Comparison of ENCODE assay signal across 9 cellular contexts in genomic region chr19:12940897-12941296, GRCh38. TPM values are rescaled to one million over a fixed set of nuclear protein-coding genes. Genes with fewer than 3 reads are reported as not detected.
DNase-seq lines count a peak whose midpoint lies in the region; ATAC-seq and TF ChIP-seq lines count a peak whose summit lies in the region.
"Had no signal": no experiment of that assay in that cellular context is flagged by ENCODE, and none has a peak within 500 bp of the region (broad histone marks: within the 10 kb centered on the region; RNA-seq: fewer than 3 reads in every experiment).

No MANE protein-coding gene starts in this region.

- H3K4me3 Mint-ChIP-seq in activated CD4-positive, alpha-beta T cell treated with anti-CD3 and anti-CD28 coated beads, Interleukin-2, amount 10 ng/mL, durations not matched to agents 7 days and 5 days, result peak overlapping the region; percentile 100
- H3K4me3 Mint-ChIP-seq in T-helper 17 cell, result peak overlapping the region; percentile 56
- H3K4me3 Mint-ChIP-seq in stimulated activated naive CD8-positive, alpha-beta T cell treated with anti-CD3 and anti-CD28 coated beads, Interleukin-15, amount 100 ng/mL, for 72 hours, result peak overlapping the region; percentile 70 to 99

- ATAC-seq in T-helper 17 cell (no peak), HG02981 (IDR thresholded peaks at IDR 0.05; ENCODE audit: unreplicated experiment) (no peak)
- ATAC-seq in stimulated activated naive CD8-positive, alpha-beta T cell treated with anti-CD3 and anti-CD28 coated beads, Interleukin-15, amount 100 ng/mL, for 72 hours, result no peak
- ATAC-seq: heart left ventricle had no signal

- H3K27me3 Mint-ChIP-seq in activated CD4-positive, alpha-beta T cell treated with anti-CD3 and anti-CD28 coated beads, Interleukin-2, amount 10 ng/mL, durations not matched to agents 7 days and 5 days, result no peaks in the 10 kb centered on the region
- H3K27me3 Mint-ChIP-seq in T-helper 17 cell, result no peaks in the 10 kb centered on the region
- no peaks in the 10 kb centered on the region for H3K27me3 Mint-ChIP-seq in stimulated activated naive CD8-positive, alpha-beta T cell treated with anti-CD3 and anti-CD28 coated beads, Interleukin-15, amount 100 ng/mL, for 72 hours

- H3K4me1 Mint-ChIP-seq in activated CD4-positive, alpha-beta T cell treated with anti-CD3 and anti-CD28 coated beads, Interleukin-2, amount 10 ng/mL, durations not matched to agents 7 days and 5 days, result peaks cover 75% of the 10 kb centered on the region
- H3K4me1 Mint-ChIP-seq in T-helper 17 cell, result peaks cover 52% of the 10 kb centered on the region
- H3K4me1 Mint-ChIP-seq in stimulated activated naive CD8-positive, alpha-beta T cell treated with anti-CD3 and anti-CD28 coated beads, Interleukin-15, amount 100 ng/mL, for 72 hours, result peaks cover 90% of the 10 kb centered on the region

- POLR2A ChIA-PET in activated CD4-positive, alpha-beta T cell treated with anti-CD3 and anti-CD28 coated beads, Interleukin-2, amount 10 ng/mL, durations not matched to agents 7 days and 5 days (lab: Charles Lee), result no interaction called here

- H3K4me3 ChIP-seq in fibroblast of mammary gland (ENCODE audit: control insufficient read depth, low read depth, low read length), result peak overlapping the region; percentile 99

- peaks cover 61% of the 10 kb centered on the region for H3K36me3 Mint-ChIP-seq in activated CD4-positive, alpha-beta T cell treated with anti-CD3 and anti-CD28 coated beads, Interleukin-2, amount 10 ng/mL, durations not matched to agents 7 days and 5 days (ENCODE audit: low read depth)
- peaks cover 13% of the 10 kb centered on the region for H3K36me3 Mint-ChIP-seq in T-helper 17 cell (ENCODE audit: low read depth)

- DNase-seq in activated CD4-positive, alpha-beta T cell treated with anti-CD3 and anti-CD28 coated beads, Interleukin-2, amount 10 ng/mL, durations not matched to agents 7 days and 5 days, result no peak
- DNase-seq in activated CD4-positive, alpha-beta T cell treated with anti-CD3 and anti-CD28 coated beads for 1 hour, result no peak
- DNase-seq in T-helper 17 cell (no peak), fibroblast of mammary gland (ENCODE audit: low read depth) (no peak), COLO668 (lab: John Stamatoyannopoulos, UW; ENCODE audit: unreplicated experiment) (no peak)
- no peak for DNase-seq in stimulated activated naive CD8-positive, alpha-beta T cell treated with anti-CD3 and anti-CD28 coated beads, Interleukin-15, amount 100 ng/mL, for 72 hours
- no peak for DNase-seq in stimulated activated CD8-positive, alpha-beta memory T cell treated with anti-CD3 and anti-CD28 coated beads, Interleukin-4, amount 100 ng/mL, for 48 hours
- DNase-seq: heart left ventricle had no signal

- no peaks in the 10 kb centered on the region for H3K9me3 Mint-ChIP-seq in activated CD4-positive, alpha-beta T cell treated with anti-CD3 and anti-CD28 coated beads, Interleukin-2, amount 10 ng/mL, durations not matched to agents 7 days and 5 days
- H3K9me3 Mint-ChIP-seq in stimulated activated naive CD8-positive, alpha-beta T cell treated with anti-CD3 and anti-CD28 coated beads, Interleukin-15, amount 100 ng/mL, for 72 hours, result no peaks in the 10 kb centered on the region

- H3K9me3 ChIP-seq in T-helper 17 cell (ENCODE audit: control insufficient read depth, low read length, poor library complexity, severe bottlenecking), result no peaks in the 10 kb centered on the region
- H3K9me3 ChIP-seq: heart left ventricle had no signal

- peak overlapping the region; percentile 77 for H3K27ac Mint-ChIP-seq in activated CD4-positive, alpha-beta T cell treated with anti-CD3 and anti-CD28 coated beads, Interleukin-2, amount 10 ng/mL, durations not matched to agents 7 days and 5 days
- peak overlapping the region; percentile 98 for H3K27ac Mint-ChIP-seq in T-helper 17 cell
- H3K27ac Mint-ChIP-seq in stimulated activated naive CD8-positive, alpha-beta T cell treated with anti-CD3 and anti-CD28 coated beads, Interleukin-15, amount 100 ng/mL, for 72 hours, result peak overlapping the region; percentile 40 to 93

- CTCF ChIA-PET in activated CD4-positive, alpha-beta T cell treated with anti-CD3 and anti-CD28 coated beads, Interleukin-2, amount 10 ng/mL, durations not matched to agents 7 days and 5 days (lab: Charles Lee), result interaction anchor here (0.6 kb wide), 1 partner anchor 609 kb away, joined by 3 read pairs; no protein-coding TSS in a partner anchor

- TF ChIP-seq CTCF in fibroblast of mammary gland (conservative IDR thresholded peaks at IDR 0.05; ENCODE audit: control insufficient read depth, insufficient read depth, low read depth, low read length), result no peak

RNA-seq across cellular contexts. Expression of gene CALR, which starts 2.5 kb away (rescaled TPM):
- 100 to 1,000 TPM; 726 to 779 TPM for total RNA-seq in activated CD4-positive, alpha-beta T cell treated with anti-CD3 and anti-CD28 coated beads, Interleukin-2, amount 10 ng/mL, durations not matched to agents 7 days and 5 days
- 100 to 1,000 TPM; 418 to 472 TPM for total RNA-seq in T-helper 17 cell

RNA-seq across cellular contexts. Expression of gene RAD23A, which starts 4.8 kb away (rescaled TPM):
- total RNA-seq in activated CD4-positive, alpha-beta T cell treated with anti-CD3 and anti-CD28 coated beads, Interleukin-2, amount 10 ng/mL, durations not matched to agents 7 days and 5 days, result 100 to 1,000 TPM; 120 to 131 TPM
- 10 to 100 TPM; 74.1 to 82.1 TPM for total RNA-seq in T-helper 17 cell

RNA-seq across cellular contexts. Expression of gene FARSA, which starts 7.4 kb away (rescaled TPM):
- 10 to 100 TPM; 85.7 to 90.6 TPM for total RNA-seq in activated CD4-positive, alpha-beta T cell treated with anti-CD3 and anti-CD28 coated beads, Interleukin-2, amount 10 ng/mL, durations not matched to agents 7 days and 5 days
- 10 to 100 TPM; 23.2 to 28.3 TPM for total RNA-seq in T-helper 17 cell

RNA-seq across cellular contexts. Expression of gene GADD45GIP1, which starts 16.1 kb away (rescaled TPM):
- total RNA-seq in activated CD4-positive, alpha-beta T cell treated with anti-CD3 and anti-CD28 coated beads, Interleukin-2, amount 10 ng/mL, durations not matched to agents 7 days and 5 days, result 10 to 100 TPM; 14.9 to 16.5 TPM
- total RNA-seq in T-helper 17 cell, result 1 to 10 TPM; 6.9 to 8.3 TPM

RNA-seq across cellular contexts. Expression of gene SYCE2, which starts 21.8 kb away (rescaled TPM):
- 1 to 10 TPM; 3.2 to 4.5 TPM for total RNA-seq in activated CD4-positive, alpha-beta T cell treated with anti-CD3 and anti-CD28 coated beads, Interleukin-2, amount 10 ng/mL, durations not matched to agents 7 days and 5 days
- under 1 TPM; 0.52 to 0.86 TPM for total RNA-seq in T-helper 17 cell
